Comparison of ENCODE assay signal across 15 cellular contexts in genomic region chr1:110686188-110686587, GRCh38. TPM values are rescaled to one million over a fixed set of nuclear protein-coding genes. Genes with fewer than 3 reads are reported as not detected.
DNase-seq lines count a peak whose midpoint lies in the region; ATAC-seq and TF ChIP-seq lines count a peak whose summit lies in the region.
"Had no signal": no experiment of that assay in that cellular context is flagged by ENCODE, and none has a peak within 500 bp of the region (broad histone marks: within the 10 kb centered on the region; RNA-seq: fewer than 3 reads in every experiment).

No MANE protein-coding gene starts in this region.

- no peak overlapping the region for H3K27ac Mint-ChIP-seq in activated naive CD4-positive, alpha-beta T cell treated with anti-CD3 and anti-CD28 coated beads for 36 hours
- H3K27ac Mint-ChIP-seq: dendritic cell treated with granulocyte-macrophage colony-stimulating factor and Interleukin-4, amounts not matched to agents 40 ng/mL and 50 ng/mL, for 4 days had no signal

- intact Hi-C loops in activated naive CD4-positive, alpha-beta T cell treated with anti-CD3 and anti-CD28 coated beads for 36 hours (cut with micrococcal nuclease) = loop anchor here (5.0 to 10.0 kb wide), 2 partner anchors 41 to 161 kb away; no protein-coding TSS in a partner anchor

- no peaks in the 10 kb centered on the region for H3K27me3 Mint-ChIP-seq in activated naive CD4-positive, alpha-beta T cell treated with anti-CD3 and anti-CD28 coated beads for 36 hours (ENCODE audit: low read depth)
- H3K27me3 Mint-ChIP-seq: dendritic cell treated with granulocyte-macrophage colony-stimulating factor and Interleukin-4, amounts not matched to agents 40 ng/mL and 50 ng/mL, for 4 days had no signal

- ATAC-seq in GM18502 (IDR thresholded peaks at IDR 0.05; ENCODE audit: poor library complexity, unreplicated experiment) (no peak), GM18511 (IDR thresholded peaks at IDR 0.05; ENCODE audit: unreplicated experiment) (no peak)

- no peak overlapping the region for H3K4me3 ChIP-seq in retinal pigment epithelial cell (ENCODE audit: low read length)
- H3K4me3 ChIP-seq: uterus had no signal

- peak; percentile 31 for TF ChIP-seq CTCF in GM20000 (IDR thresholded peaks at IDR 0.05; ENCODE audit: extremely low read depth, missing control alignments)
- TF ChIP-seq CTCF in retinal pigment epithelial cell (conservative IDR thresholded peaks at IDR 0.05; ENCODE audit: low read depth, low read length) = peak; percentile 1

- peak; percentile 19 for DNase-seq in activated naive CD4-positive, alpha-beta T cell treated with anti-CD3 and anti-CD28 coated beads for 36 hours
- DNase-seq in activated naive CD4-positive, alpha-beta T cell (lab: John Stamatoyannopoulos, UW) = no peak
- DNase-seq in GM20000 (ENCODE audit: low spot score) (no peak), retinal pigment epithelial cell (ENCODE audit: low read depth) (no peak), H4 (ENCODE audit: low spot score) (no peak)
- DNase-seq in activated CD4-positive, alpha-beta T cell treated with anti-CD3 and anti-CD28 coated beads for 4 hours = peak; percentile 15 to 21
- DNase-seq: anterior cingulate cortex; DMS79 treated with DMSO at 0.1 percent for 48 hours; mesenchymal stem cell; MV-4-11; stimulated activated CD8-positive, alpha-beta memory T cell treated with anti-CD3 and anti-CD28 coated beads, Interleukin-4, amount 100 ng/mL, for 48 hours; uterus had no signal

- CTCF ChIA-PET in activated naive CD4-positive, alpha-beta T cell treated with anti-CD3 and anti-CD28 coated beads for 36 hours (lab: Charles Lee) = interaction anchor here (0.6 kb wide), 2 partner anchors 44 to 67 kb away, joined by 3 read pairs; no protein-coding TSS in a partner anchor

- H3K9me3 Mint-ChIP-seq in activated naive CD4-positive, alpha-beta T cell treated with anti-CD3 and anti-CD28 coated beads for 36 hours = no peaks in the 10 kb centered on the region
- H3K9me3 Mint-ChIP-seq: dendritic cell treated with granulocyte-macrophage colony-stimulating factor and Interleukin-4, amounts not matched to agents 40 ng/mL and 50 ng/mL, for 4 days had no signal

- H3K4me3 Mint-ChIP-seq in activated naive CD4-positive, alpha-beta T cell treated with anti-CD3 and anti-CD28 coated beads for 36 hours = no peak overlapping the region
- H3K4me3 Mint-ChIP-seq: dendritic cell treated with granulocyte-macrophage colony-stimulating factor and Interleukin-4, amounts not matched to agents 40 ng/mL and 50 ng/mL, for 4 days had no signal

- H3K4me1 Mint-ChIP-seq in activated naive CD4-positive, alpha-beta T cell treated with anti-CD3 and anti-CD28 coated beads for 36 hours (ENCODE audit: low read depth) = peaks cover 12% of the 10 kb centered on the region

- no peaks in the 10 kb centered on the region for H3K36me3 Mint-ChIP-seq in activated naive CD4-positive, alpha-beta T cell treated with anti-CD3 and anti-CD28 coated beads for 36 hours (ENCODE audit: low read depth)

RNA-seq across cellular contexts. Expression of gene KCNA3, which starts 11.4 kb away (rescaled TPM):
- 10 to 100 TPM; 15.3 to 15.4 TPM for total RNA-seq in activated naive CD4-positive, alpha-beta T cell treated with anti-CD3 and anti-CD28 coated beads for 36 hours
- total RNA-seq in H4 (2014; rRNA removed; shearing (Covaris generic)) = not detected in 2 replicates

Comparison
In these comparisons a context has a peak if more than half of its experiments do, and no peak if none do; other contexts are left out.
1. DNase-seq: peak in activated naive CD4-positive, alpha-beta T cell treated with anti-CD3 and anti-CD28 coated beads for 36 hours (single experiment) and activated CD4-positive, alpha-beta T cell treated with anti-CD3 and anti-CD28 coated beads for 4 hours (2 of 2); none in activated naive CD4-positive, alpha-beta T cell (0 of 4), GM20000 (single experiment), retinal pigment epithelial cell (single experiment) and H4 (single experiment).
2. RNA of gene KCNA3, which starts 11.4 kb away (total RNA-seq): 15.3 to 15.4 TPM in activated naive CD4-positive, alpha-beta T cell treated with anti-CD3 and anti-CD28 coated beads for 36 hours; not detected in H4; every median in the first group is over 10 times any median in the second.